ENCODE assay signal across 1 cellular context in the genomic region with DNA sequence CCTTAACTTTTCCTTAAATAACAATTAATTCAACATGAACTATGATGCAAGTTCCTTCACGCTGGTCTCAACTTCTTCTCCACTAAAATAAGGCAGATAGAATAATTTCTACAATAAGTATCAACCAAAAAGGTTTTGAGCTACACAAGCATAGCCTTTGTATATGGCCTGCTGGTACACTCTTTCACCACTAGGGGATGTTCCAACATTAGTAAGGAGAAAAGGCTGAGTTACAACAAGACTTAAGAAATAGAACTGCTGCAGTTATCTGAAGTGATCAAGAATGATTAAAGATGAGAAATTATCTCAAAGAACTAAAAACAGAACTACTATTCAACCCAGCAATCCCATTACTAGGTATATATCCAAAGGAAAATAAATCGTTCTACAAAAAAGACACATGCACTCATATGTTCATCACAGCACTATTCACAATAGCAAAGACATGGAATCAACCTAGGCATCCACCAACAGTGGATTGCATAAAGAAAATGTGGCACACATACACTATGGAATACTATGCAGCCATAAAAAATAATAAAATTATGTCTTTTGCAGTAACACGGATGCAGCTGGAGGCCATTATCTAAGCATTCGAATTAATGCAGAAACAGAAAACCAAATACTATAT.
TF ChIP-seq lines count a peak whose summit lies in the region.

No MANE protein-coding gene starts in this region.

TF ChIP-seq in IMR-90, 13 proteins besides CTCF, POLR2A, EP300 and RAD21 (continued from another document):
- TF ChIP-seq, protein P1, sequence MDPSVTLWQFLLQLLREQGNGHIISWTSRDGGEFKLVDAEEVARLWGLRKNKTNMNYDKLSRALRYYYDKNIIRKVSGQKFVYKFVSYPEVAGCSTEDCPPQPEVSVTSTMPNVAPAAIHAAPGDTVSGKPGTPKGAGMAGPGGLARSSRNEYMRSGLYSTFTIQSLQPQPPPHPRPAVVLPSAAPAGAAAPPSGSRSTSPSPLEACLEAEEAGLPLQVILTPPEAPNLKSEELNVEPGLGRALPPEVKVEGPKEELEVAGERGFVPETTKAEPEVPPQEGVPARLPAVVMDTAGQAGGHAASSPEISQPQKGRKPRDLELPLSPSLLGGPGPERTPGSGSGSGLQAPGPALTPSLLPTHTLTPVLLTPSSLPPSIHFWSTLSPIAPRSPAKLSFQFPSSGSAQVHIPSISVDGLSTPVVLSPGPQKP (IDR thresholded peaks at IDR 0.05; ENCODE audit: borderline replicate concordance, low read depth, low read length): no peak
TF ChIP-seq in IMR-90: peak in this region for 1.
